In the genomic region with DNA sequence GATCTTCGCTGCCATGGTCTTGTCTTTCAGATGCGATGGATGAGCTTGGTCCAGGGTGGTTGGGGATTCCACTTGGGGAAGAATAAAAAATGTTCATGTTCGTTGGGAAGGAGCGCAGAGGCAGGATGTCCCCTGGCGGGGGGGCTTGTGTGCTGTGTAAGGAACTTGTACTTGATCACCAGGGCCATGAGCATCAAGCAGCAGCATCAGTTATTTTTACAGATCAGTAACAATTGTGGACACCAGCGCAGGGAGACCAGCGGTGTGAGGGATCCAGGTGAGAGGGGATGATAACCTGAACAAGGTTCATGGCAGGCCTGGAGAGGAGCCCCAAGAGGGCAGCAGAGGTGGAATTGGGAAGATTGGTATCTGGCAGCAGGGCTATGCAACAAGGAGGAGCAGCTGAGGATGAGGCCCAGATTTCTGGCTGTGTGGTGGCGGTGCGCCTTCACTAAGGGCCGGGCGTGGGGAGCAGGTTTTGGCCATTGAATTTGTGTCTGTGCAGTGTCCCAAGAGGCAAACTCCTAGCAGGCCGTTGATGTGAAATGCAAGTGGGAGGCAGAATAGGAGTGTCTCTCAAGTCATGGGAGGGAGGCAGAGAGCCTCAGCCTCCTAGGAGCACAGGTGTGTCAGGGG, we compare ENCODE assay signal across 14 cellular contexts. TPM values are rescaled to one million over a fixed set of nuclear protein-coding genes. Genes with fewer than 3 reads are reported as not detected.
DNase-seq lines count a peak whose midpoint lies in the region; ATAC-seq and TF ChIP-seq lines count a peak whose summit lies in the region.
"Had no signal": no experiment of that assay in that cellular context is flagged by ENCODE, and none has a peak within 500 bp of the region (broad histone marks: within the 10 kb centered on the region; RNA-seq: fewer than 3 reads in every experiment).

No MANE protein-coding gene starts in this region.

- no peaks in the 10 kb centered on the region for H3F3A ChIP-seq in DOHH2 (ENCODE audit: control insufficient read depth, insufficient read depth)

- no peak for DNase-seq in CD4-positive, alpha-beta T cell
- DNase-seq in body of pancreas (no peak), natural killer cell (no peak), GM10248 (ENCODE audit: extremely low spot score) (no peak), inferior parietal cortex (ENCODE audit: extremely low spot score) (no peak), CD14-positive monocyte (ENCODE audit: low spot score) (no peak)
- DNase-seq: KBM-7, kidney glomerular epithelial cell, NCI-H1694, NCI-H748 treated with DMSO at 0.1 percent for 48 hours had no signal

- H3K4me3 ChIP-seq in DOHH2 (ENCODE audit: low read length) (0 out of 2 replicates have a peak overlapping the region, but pooled peaks have one; percentile 6), body of pancreas (no peak overlapping the region)
- H3K4me3 ChIP-seq: mucosa of descending colon, skin epidermis had no signal

- H3K36me3 ChIP-seq in DOHH2 (ENCODE audit: control insufficient read depth, low read length), result peaks cover 58% of the 10 kb centered on the region
- no peaks in the 10 kb centered on the region for H3K36me3 ChIP-seq in body of pancreas (replicated peaks in 1 of 2; ENCODE audit: insufficient read depth in 1 of 2, low read depth in 2 of 2)

- WGBS in body of pancreas, 2 donors, result 67 to 69% methylated on average over 12 of the region's 12 CpGs

- H3K4me3 Mint-ChIP-seq in CD4-positive, alpha-beta T cell, result peak overlapping the region; percentile 94
- H3K4me3 Mint-ChIP-seq in natural killer cell, result peak overlapping the region; percentile 10
- H3K4me3 Mint-ChIP-seq in CD14-positive monocyte, result no peak overlapping the region

- H3K4me2 ChIP-seq in DOHH2 (ENCODE audit: low read length), result peak overlapping the region; percentile 92; the same call in 1 of the 2 replicates

- H3K4me1 Mint-ChIP-seq in CD4-positive, alpha-beta T cell (ENCODE audit: low read depth), result peaks cover 61% of the 10 kb centered on the region
- peaks cover 55 to 63% of the 10 kb centered on the region in 2 donors for H3K4me1 Mint-ChIP-seq in natural killer cell
- H3K4me1 Mint-ChIP-seq in CD14-positive monocyte, result peaks cover 50% of the 10 kb centered on the region

- no peak for TF ChIP-seq CTCF in CD4-positive, alpha-beta T cell (IDR thresholded peaks at IDR 0.05)
- TF ChIP-seq CTCF in DOHH2 (IDR thresholded peaks at IDR 0.05; ENCODE audit: low read depth, low read length, poor library complexity, severe bottlenecking) (no peak), body of pancreas (IDR thresholded peaks at IDR 0.05) (no peak), natural killer cell (IDR thresholded peaks at IDR 0.05) (no peak), GM10248 (IDR thresholded peaks at IDR 0.05; ENCODE audit: control extremely low read depth, extremely low read depth, low read depth, missing control alignments) (no peak), CD14-positive monocyte (IDR thresholded peaks at IDR 0.05) (no peak)

- H3K27ac Mint-ChIP-seq in CD4-positive, alpha-beta T cell, result peak overlapping the region; percentile 66
- H3K27ac Mint-ChIP-seq in natural killer cell, result peak overlapping the region in 1 of 2 donors; percentile 63
- H3K27ac Mint-ChIP-seq in CD14-positive monocyte, result no peak overlapping the region

- H3K79me2 ChIP-seq in DOHH2 (ENCODE audit: control insufficient read depth, low read length), result peaks cover 83% of the 10 kb centered on the region

- no peak for TF ChIP-seq POLR2A in body of pancreas (IDR thresholded peaks at IDR 0.05)

- H3K9me3 ChIP-seq in CD4-positive, alpha-beta T cell (ENCODE audit: control insufficient read depth, low read length), result no peaks in the 10 kb centered on the region
- no peaks in the 10 kb centered on the region for H3K9me3 ChIP-seq in DOHH2 (ENCODE audit: control insufficient read depth, insufficient read depth, low read length)
- H3K9me3 ChIP-seq in body of pancreas, result no peaks in the 10 kb centered on the region
- H3K9me3 ChIP-seq: mucosa of descending colon, thoracic aorta had no signal

- peaks cover 77% of the 10 kb centered on the region for H3K36me3 Mint-ChIP-seq in CD4-positive, alpha-beta T cell (ENCODE audit: low read depth)
- H3K36me3 Mint-ChIP-seq in natural killer cell (no peaks in the 10 kb centered on the region), CD14-positive monocyte (peaks cover 42 to 50% of the 10 kb centered on the region in 2 donors)

- CTCF ChIA-PET in CD4-positive, alpha-beta T cell (lab: Charles Lee), result interaction anchor here (1.6 kb wide), 1 partner anchor 38 kb away, joined by 5 read pairs; the partner anchor contains the start of gene ANKRD39
- CTCF ChIA-PET in GM10248 (lab: Yijun Ruan, JAX), result interaction anchor here (1.1 to 2.6 kb wide), 6 partner anchors 12 to 59 kb away, joined by 3 to 14 read pairs (median 6); partner anchors contain the start of gene ANKRD39

- no peak for ATAC-seq in CD4-positive, alpha-beta T cell (ENCODE audit: poor library complexity)
- ATAC-seq in body of pancreas (no peak), natural killer cell (no peak)

- H3K9me2 ChIP-seq in DOHH2 (replicated peaks; ENCODE audit: control insufficient read depth, low read length), result no peaks in the 10 kb centered on the region

- peaks cover 28% of the 10 kb centered on the region for H4K20me1 ChIP-seq in DOHH2 (ENCODE audit: control insufficient read depth, insufficient read depth, low read depth, low read length)

- no peaks in the 10 kb centered on the region for H3K9me3 Mint-ChIP-seq in CD4-positive, alpha-beta T cell
- no peaks in the 10 kb centered on the region for H3K9me3 Mint-ChIP-seq in natural killer cell
- no peaks in the 10 kb centered on the region for H3K9me3 Mint-ChIP-seq in CD14-positive monocyte

- no peaks in the 10 kb centered on the region for H3K27me3 ChIP-seq in CD4-positive, alpha-beta T cell (ENCODE audit: control insufficient read depth, insufficient read depth, low read length)
- H3K27me3 ChIP-seq in DOHH2 (ENCODE audit: control insufficient read depth, low read length) (no peaks in the 10 kb centered on the region), body of pancreas (no peaks in the 10 kb centered on the region)

- H3K27ac ChIP-seq in CD4-positive, alpha-beta T cell (ENCODE audit: low read depth, low read length), result no peak overlapping the region
- no peak overlapping the region for H3K27ac ChIP-seq in DOHH2 (ENCODE audit: low read depth, low read length)
- peak overlapping the region; percentile 34 to 94 (median 52) for H3K27ac ChIP-seq in body of pancreas
- H3K27ac ChIP-seq: thoracic aorta had no signal

- POLR2A ChIA-PET in CD4-positive, alpha-beta T cell (lab: Charles Lee), result interaction anchor here (0.6 to 1.7 kb wide), 3 partner anchors 9 to 676 kb away, joined by 3 to 6 read pairs (median 3); no protein-coding TSS in a partner anchor
- POLR2A ChIA-PET in GM10248 (lab: Yijun Ruan, JAX), result interaction anchor here (0.5 kb wide), 1 partner anchor 273 kb away, joined by 5 read pairs; no protein-coding TSS in a partner anchor

- peaks cover 44% of the 10 kb centered on the region for H3K4me1 ChIP-seq in DOHH2 (ENCODE audit: control insufficient read depth, low read length)
- peaks cover 86% of the 10 kb centered on the region for H3K4me1 ChIP-seq in body of pancreas

- no peaks in the 10 kb centered on the region for H3K27me3 Mint-ChIP-seq in CD4-positive, alpha-beta T cell
- H3K27me3 Mint-ChIP-seq in natural killer cell (ENCODE audit: low read depth in 2 of 2) (no peaks in the 10 kb centered on the region), CD14-positive monocyte (ENCODE audit: low read depth in 3 of 3) (peaks cover 6 to 13% (median 8%) of the 10 kb centered on the region in 3 donors)

- intact Hi-C loops in CD4-positive, alpha-beta T cell (cut with DNase I, micrococcal nuclease), result loop anchor here (5.0 kb wide), 3 partner anchors 37 to 283 kb away; partner anchors contain the start of genes ANKRD39 (in 2 of the 2), ARID5A (in 1 of the 2) and CNNM4 (in 1 of the 2)
- intact Hi-C loops in body of pancreas (cut with DNase I) (no loop called here), natural killer cell (cut with micrococcal nuclease) (loop anchor here (5.0 kb wide), 2 partner anchors 37 to 142 kb away; partner anchors contain the start of gene ANKRD39), CD14-positive monocyte (cut with micrococcal nuclease) (loop anchor here (5.0 to 10.0 kb wide), 3 partner anchors 37 to 58 kb away; partner anchors contain the start of genes ANKRD39 (in 2 of the 2) and CNNM4 (in 2 of the 2))

RNA-seq across cellular contexts. Expression of gene CNNM3, which starts 3.9 kb away (rescaled TPM):
- 10 to 100 TPM; 48.7 to 53.5 TPM for total RNA-seq in CD4-positive, alpha-beta T cell
- total RNA-seq in body of pancreas (10 to 100 TPM; 18.2 to 57.7 TPM), natural killer cell (10 to 100 TPM; 33.8 to 55.2 (median 45.6) TPM)
- polyA plus RNA-seq in CD14-positive monocyte, result 1 to 10 TPM; 1.2 to 4.9 TPM

RNA-seq across cellular contexts. Expression of gene ANKRD23, which starts 23.8 kb away (rescaled TPM):
- 10 to 100 TPM in 1 of 2 experiments, 1 to 10 TPM in 1; 6.2 to 10.4 TPM for total RNA-seq in CD4-positive, alpha-beta T cell
- total RNA-seq in body of pancreas (10 to 100 TPM in 1 of 2 donors, 1 to 10 TPM in 1; 4.2 to 12.9 TPM), natural killer cell (10 to 100 TPM in 2 of 3 donors, 1 to 10 TPM in 1; 8.3 to 11.2 (median 10.1) TPM)
- not detected for polyA plus RNA-seq in CD14-positive monocyte

RNA-seq across cellular contexts. Expression of gene ANKRD39, which starts 37.8 kb away (rescaled TPM):
- 10 to 100 TPM; 17.2 to 18.3 TPM for total RNA-seq in CD4-positive, alpha-beta T cell
- total RNA-seq in body of pancreas (10 to 100 TPM in 1 of 2 donors, 1 to 10 TPM in 1; 2.3 to 14.3 TPM), natural killer cell (10 to 100 TPM; 15.5 to 22.3 (median 21.6) TPM)
- 1 to 10 TPM; 9.0 to 9.7 TPM for polyA plus RNA-seq in CD14-positive monocyte

RNA-seq across cellular contexts. Expression of gene SEMA4C, which starts 49.9 kb away (rescaled TPM):
- total RNA-seq in CD4-positive, alpha-beta T cell, result 10 to 100 TPM; 55.8 to 56.8 TPM
- total RNA-seq in body of pancreas (10 to 100 TPM; 11.2 to 13.7 TPM), natural killer cell (10 to 100 TPM; 51.8 to 78.1 (median 65.8) TPM)
- polyA plus RNA-seq in CD14-positive monocyte, result under 1 TPM; 0.08 to 0.21 TPM

RNA-seq across cellular contexts. Expression of gene CNNM4, which starts 59.3 kb away (rescaled TPM):
- total RNA-seq in CD4-positive, alpha-beta T cell, result 1 to 10 TPM; 7.0 to 7.1 TPM
- total RNA-seq in body of pancreas (1 to 10 TPM; 4.3 to 7.8 TPM), natural killer cell (10 to 100 TPM in 2 of 3 donors, 1 to 10 TPM in 1; 9.9 to 12.1 (median 10.7) TPM)
- polyA plus RNA-seq in CD14-positive monocyte, result 1 to 10 TPM; 2.3 to 2.6 TPM

Comparison
In these comparisons a context has a peak if more than half of its experiments do, and no peak if none do; other contexts are left out.
1. H3K27ac ChIP-seq: peak in body of pancreas (4 of 4); none in CD4-positive, alpha-beta T cell (single experiment) and DOHH2 (single experiment).
2. H3K4me3 Mint-ChIP-seq: peak in CD4-positive, alpha-beta T cell (single experiment) and natural killer cell (single experiment); none in CD14-positive monocyte (0 of 2).